1 cellular context compared by ENCODE assay signal in the genomic region with DNA sequence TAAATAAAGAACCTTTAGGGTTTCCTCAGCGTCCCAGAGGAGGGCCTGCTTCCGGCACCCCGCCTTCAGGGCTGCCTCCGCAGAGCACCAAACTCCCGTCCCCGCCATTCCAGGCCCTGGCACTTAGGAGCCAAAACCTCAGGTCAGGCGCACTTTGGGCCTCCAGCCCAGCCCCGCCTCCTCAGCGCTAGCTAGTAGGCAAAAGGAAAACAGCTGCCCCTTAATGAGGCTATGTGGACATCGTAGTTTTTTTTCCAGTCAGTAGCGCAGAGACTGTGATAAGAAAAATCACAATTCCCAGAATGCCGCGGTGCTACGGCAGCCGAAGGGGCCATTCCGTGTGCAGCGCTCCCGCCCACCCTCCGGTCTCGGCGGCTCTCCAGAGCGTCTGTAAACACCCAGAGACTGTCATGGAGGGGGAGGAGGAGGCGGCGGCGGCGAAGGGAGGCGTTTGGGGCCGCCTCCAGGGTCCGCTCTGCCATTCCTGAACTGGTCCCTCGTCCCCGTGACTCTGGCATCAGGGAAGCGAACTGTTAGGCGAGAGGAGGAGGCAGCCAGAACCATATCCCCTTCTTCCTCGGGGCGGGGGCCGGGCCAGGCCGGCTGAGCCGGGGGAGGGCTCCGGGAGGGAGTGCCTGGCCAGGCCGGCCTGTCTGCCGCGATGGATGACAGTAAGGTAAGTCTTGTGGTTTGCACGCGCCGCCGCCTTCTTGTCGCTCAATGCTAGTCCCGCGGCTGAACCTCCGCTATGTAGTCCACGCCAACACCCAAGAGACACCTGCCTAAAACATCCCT.
TF ChIP-seq lines count a peak whose summit lies in the region.

A gene with protein sequence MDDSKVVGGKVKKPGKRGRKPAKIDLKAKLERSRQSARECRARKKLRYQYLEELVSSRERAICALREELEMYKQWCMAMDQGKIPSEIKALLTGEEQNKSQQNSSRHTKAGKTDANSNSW (plus strand): TSS at position 365 of the 795 bp plus-strand sequence. CDS start 297 bp downstream, at position 662.

TF ChIP-seq in HepG2, 621 proteins besides CTCF, POLR2A, EP300 and RAD21 (continued from another document and continues in another):
- TF ChIP-seq, protein P1, sequence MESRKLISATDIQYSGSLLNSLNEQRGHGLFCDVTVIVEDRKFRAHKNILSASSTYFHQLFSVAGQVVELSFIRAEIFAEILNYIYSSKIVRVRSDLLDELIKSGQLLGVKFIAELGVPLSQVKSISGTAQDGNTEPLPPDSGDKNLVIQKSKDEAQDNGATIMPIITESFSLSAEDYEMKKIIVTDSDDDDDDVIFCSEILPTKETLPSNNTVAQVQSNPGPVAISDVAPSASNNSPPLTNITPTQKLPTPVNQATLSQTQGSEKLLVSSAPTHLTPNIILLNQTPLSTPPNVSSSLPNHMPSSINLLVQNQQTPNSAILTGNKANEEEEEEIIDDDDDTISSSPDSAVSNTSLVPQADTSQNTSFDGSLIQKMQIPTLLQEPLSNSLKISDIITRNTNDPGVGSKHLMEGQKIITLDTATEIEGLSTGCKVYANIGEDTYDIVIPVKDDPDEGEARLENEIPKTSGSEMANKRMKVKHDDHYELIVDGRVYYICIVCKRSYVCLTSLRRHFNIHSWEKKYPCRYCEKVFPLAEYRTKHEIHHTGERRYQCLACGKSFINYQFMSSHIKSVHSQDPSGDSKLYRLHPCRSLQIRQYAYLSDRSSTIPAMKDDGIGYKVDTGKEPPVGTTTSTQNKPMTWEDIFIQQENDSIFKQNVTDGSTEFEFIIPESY (CRISPR knock-in tag; IDR thresholded peaks at IDR 0.05) = no peak
- TF ChIP-seq TOPORS (CRISPR knock-in tag; IDR thresholded peaks at IDR 0.05) (peak; percentile 37; the same call in 1 of the 2 replicates), MAZ (IDR thresholded peaks at IDR 0.05; ENCODE audit: borderline replicate concordance, low read depth, low read length) (peak; percentile 63; the same call in 1 of the 2 replicates), MAZ (CRISPR knock-in tag; IDR thresholded peaks at IDR 0.05; ENCODE audit: low read depth) (peak; percentile 92), WIZ (CRISPR knock-in tag; IDR thresholded peaks at IDR 0.05) (peak; percentile 72; the same call in 1 of the 2 replicates), HNF4G (IDR thresholded peaks at IDR 0.05; ENCODE audit: borderline replicate concordance, low read depth, low read length) (0 out of 2 replicates have a peak, but pooled peaks have one; percentile 12), HNF4G (CRISPR knock-in tag; IDR thresholded peaks at IDR 0.05; ENCODE audit: borderline replicate concordance, low read depth) (no peak), CEBPG (CRISPR knock-in tag; IDR thresholded peaks at IDR 0.05) (peak; percentile 43), FOSL2 (CRISPR knock-in tag; IDR thresholded peaks at IDR 0.05) (peak; percentile 71), RFXANK (CRISPR knock-in tag; IDR thresholded peaks at IDR 0.05) (peak; percentile 87), HOXD1 (CRISPR knock-in tag; IDR thresholded peaks at IDR 0.05) (peak; percentile 17; the same call in 1 of the 2 replicates), PAWR (CRISPR knock-in tag; IDR thresholded peaks at IDR 0.05; ENCODE audit: borderline replicate concordance) (no peak; the same call in 1 of the 2 replicates), CREM (IDR thresholded peaks at IDR 0.05) (peak; percentile 89), CREM (CRISPR knock-in tag; IDR thresholded peaks at IDR 0.05) (no peak), NBN (conservative IDR thresholded peaks at IDR 0.05) (no peak), TBP (CRISPR knock-in tag; IDR thresholded peaks at IDR 0.05) (0 out of 2 replicates have a peak, but pooled peaks have one; percentile 50), YEATS4 (CRISPR knock-in tag; IDR thresholded peaks at IDR 0.05; ENCODE audit: borderline replicate concordance) (peak; percentile 92), SIX1 (CRISPR knock-in tag; IDR thresholded peaks at IDR 0.05; ENCODE audit: borderline replicate concordance) (0 out of 2 replicates have a peak, but pooled peaks have one; percentile 28), PHF5A (CRISPR knock-in tag; IDR thresholded peaks at IDR 0.05; ENCODE audit: low read depth, unreplicated experiment) (peak; percentile 96), NONO (IDR thresholded peaks at IDR 0.05) (no peak), NONO (CRISPR knock-in tag; conservative IDR thresholded peaks at IDR 0.05) (peak; percentile 91), ZIK1 (CRISPR knock-in tag; IDR thresholded peaks at IDR 0.05; ENCODE audit: borderline replicate concordance, low read depth) (no peak), XRCC5 (optimal IDR thresholded peaks at IDR 0.05; ENCODE audit: low read length) (peak; percentile 58), KAT7 (CRISPR knock-in tag; IDR thresholded peaks at IDR 0.05; ENCODE audit: borderline replicate concordance) (peak; percentile 94), SP2 (CRISPR knock-in tag; IDR thresholded peaks at IDR 0.05) (0 out of 2 replicates have a peak, but pooled peaks have one; percentile 45), NCOA1 (CRISPR knock-in tag; IDR thresholded peaks at IDR 0.05) (no peak), IRX3 (CRISPR knock-in tag; IDR thresholded peaks at IDR 0.05; ENCODE audit: borderline replicate concordance, low read depth) (peak; percentile 58; the same call in 1 of the 2 replicates), ZNF563 (CRISPR knock-in tag; IDR thresholded peaks at IDR 0.05) (peak; percentile 38; the same call in 1 of the 2 replicates), ZNF225 (CRISPR knock-in tag; IDR thresholded peaks at IDR 0.05) (no peak), HOXA3 (CRISPR knock-in tag; IDR thresholded peaks at IDR 0.05) (peak; percentile 94), ZBTB21 (CRISPR knock-in tag; IDR thresholded peaks at IDR 0.05) (no peak), ASH2L (IDR thresholded peaks at IDR 0.05; ENCODE audit: insufficient read length, low read depth, low read length) (peak; percentile 92), CEBPB (IDR thresholded peaks at IDR 0.05; ENCODE audit: borderline replicate concordance, low read depth, low read length) (no peak), ZMAT3 (CRISPR knock-in tag; conservative IDR thresholded peaks at IDR 0.05) (no peak; the same call in none of the 2 replicates), MTF1 (CRISPR knock-in tag; IDR thresholded peaks at IDR 0.05) (peak; percentile 56)
- TF ChIP-seq, protein P2, sequence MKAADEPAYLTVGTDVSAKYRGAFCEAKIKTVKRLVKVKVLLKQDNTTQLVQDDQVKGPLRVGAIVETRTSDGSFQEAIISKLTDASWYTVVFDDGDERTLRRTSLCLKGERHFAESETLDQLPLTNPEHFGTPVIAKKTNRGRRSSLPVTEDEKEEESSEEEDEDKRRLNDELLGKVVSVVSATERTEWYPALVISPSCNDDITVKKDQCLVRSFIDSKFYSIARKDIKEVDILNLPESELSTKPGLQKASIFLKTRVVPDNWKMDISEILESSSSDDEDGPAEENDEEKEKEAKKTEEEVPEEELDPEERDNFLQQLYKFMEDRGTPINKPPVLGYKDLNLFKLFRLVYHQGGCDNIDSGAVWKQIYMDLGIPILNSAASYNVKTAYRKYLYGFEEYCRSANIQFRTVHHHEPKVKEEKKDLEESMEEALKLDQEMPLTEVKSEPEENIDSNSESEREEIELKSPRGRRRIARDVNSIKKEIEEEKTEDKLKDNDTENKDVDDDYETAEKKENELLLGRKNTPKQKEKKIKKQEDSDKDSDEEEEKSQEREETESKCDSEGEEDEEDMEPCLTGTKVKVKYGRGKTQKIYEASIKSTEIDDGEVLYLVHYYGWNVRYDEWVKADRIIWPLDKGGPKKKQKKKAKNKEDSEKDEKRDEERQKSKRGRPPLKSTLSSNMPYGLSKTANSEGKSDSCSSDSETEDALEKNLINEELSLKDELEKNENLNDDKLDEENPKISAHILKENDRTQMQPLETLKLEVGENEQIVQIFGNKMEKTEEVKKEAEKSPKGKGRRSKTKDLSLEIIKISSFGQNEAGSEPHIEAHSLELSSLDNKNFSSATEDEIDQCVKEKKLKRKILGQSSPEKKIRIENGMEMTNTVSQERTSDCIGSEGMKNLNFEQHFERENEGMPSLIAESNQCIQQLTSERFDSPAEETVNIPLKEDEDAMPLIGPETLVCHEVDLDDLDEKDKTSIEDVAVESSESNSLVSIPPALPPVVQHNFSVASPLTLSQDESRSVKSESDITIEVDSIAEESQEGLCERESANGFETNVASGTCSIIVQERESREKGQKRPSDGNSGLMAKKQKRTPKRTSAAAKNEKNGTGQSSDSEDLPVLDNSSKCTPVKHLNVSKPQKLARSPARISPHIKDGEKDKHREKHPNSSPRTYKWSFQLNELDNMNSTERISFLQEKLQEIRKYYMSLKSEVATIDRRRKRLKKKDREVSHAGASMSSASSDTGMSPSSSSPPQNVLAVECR (CRISPR knock-in tag; IDR thresholded peaks at IDR 0.05; ENCODE audit: borderline replicate concordance) = peak; percentile 91; the same call in 1 of the 2 replicates
- TF ChIP-seq, protein P3, sequence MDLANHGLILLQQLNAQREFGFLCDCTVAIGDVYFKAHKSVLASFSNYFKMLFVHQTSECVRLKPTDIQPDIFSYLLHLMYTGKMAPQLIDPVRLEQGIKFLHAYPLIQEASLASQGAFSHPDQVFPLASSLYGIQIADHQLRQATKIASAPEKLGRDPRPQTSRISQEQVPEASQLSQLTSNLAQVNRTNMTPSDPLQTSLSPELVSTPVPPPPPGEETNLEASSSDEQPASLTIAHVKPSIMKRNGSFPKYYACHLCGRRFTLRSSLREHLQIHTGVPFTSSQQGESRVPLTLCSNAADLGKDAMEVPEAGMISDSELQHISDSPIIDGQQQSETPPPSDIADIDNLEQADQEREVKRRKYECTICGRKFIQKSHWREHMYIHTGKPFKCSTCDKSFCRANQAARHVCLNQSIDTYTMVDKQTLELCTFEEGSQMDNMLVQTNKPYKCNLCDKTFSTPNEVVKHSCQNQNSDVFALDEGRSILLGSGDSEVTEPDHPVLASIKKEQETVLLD (CRISPR knock-in tag; IDR thresholded peaks at IDR 0.05; ENCODE audit: low read depth) = peak; percentile 91
- TF ChIP-seq, protein P4, sequence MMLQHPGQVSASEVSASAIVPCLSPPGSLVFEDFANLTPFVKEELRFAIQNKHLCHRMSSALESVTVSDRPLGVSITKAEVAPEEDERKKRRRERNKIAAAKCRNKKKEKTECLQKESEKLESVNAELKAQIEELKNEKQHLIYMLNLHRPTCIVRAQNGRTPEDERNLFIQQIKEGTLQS (CRISPR knock-in tag; IDR thresholded peaks at IDR 0.05) = peak; percentile 34; the same call in 1 of the 2 replicates
- TF ChIP-seq, protein P5, sequence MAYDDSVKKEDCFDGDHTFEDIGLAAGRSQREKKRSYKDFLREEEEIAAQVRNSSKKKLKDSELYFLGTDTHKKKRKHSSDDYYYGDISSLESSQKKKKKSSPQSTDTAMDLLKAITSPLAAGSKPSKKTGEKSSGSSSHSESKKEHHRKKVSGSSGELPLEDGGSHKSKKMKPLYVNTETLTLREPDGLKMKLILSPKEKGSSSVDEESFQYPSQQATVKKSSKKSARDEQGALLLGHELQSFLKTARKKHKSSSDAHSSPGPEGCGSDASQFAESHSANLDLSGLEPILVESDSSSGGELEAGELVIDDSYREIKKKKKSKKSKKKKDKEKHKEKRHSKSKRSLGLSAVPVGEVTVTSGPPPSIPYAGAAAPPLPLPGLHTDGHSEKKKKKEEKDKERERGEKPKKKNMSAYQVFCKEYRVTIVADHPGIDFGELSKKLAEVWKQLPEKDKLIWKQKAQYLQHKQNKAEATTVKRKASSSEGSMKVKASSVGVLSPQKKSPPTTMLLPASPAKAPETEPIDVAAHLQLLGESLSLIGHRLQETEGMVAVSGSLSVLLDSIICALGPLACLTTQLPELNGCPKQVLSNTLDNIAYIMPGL (CRISPR knock-in tag; IDR thresholded peaks at IDR 0.05; ENCODE audit: borderline replicate concordance in 1 of 2, low read depth in 1 of 2) = peak; percentile 92 to 93
- TF ChIP-seq, protein P6, sequence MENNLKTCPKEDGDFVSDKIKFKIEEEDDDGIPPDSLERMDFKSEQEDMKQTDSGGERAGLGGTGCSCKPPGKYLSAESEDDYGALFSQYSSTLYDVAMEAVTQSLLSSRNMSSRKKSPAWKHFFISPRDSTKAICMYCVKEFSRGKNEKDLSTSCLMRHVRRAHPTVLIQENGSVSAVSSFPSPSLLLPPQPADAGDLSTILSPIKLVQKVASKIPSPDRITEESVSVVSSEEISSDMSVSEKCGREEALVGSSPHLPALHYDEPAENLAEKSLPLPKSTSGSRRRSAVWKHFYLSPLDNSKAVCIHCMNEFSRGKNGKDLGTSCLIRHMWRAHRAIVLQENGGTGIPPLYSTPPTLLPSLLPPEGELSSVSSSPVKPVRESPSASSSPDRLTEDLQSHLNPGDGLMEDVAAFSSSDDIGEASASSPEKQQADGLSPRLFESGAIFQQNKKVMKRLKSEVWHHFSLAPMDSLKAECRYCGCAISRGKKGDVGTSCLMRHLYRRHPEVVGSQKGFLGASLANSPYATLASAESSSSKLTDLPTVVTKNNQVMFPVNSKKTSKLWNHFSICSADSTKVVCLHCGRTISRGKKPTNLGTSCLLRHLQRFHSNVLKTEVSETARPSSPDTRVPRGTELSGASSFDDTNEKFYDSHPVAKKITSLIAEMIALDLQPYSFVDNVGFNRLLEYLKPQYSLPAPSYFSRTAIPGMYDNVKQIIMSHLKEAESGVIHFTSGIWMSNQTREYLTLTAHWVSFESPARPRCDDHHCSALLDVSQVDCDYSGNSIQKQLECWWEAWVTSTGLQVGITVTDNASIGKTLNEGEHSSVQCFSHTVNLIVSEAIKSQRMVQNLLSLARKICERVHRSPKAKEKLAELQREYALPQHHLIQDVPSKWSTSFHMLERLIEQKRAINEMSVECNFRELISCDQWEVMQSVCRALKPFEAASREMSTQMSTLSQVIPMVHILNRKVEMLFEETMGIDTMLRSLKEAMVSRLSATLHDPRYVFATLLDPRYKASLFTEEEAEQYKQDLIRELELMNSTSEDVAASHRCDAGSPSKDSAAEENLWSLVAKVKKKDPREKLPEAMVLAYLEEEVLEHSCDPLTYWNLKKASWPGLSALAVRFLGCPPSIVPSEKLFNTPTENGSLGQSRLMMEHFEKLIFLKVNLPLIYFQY (CRISPR knock-in tag; IDR thresholded peaks at IDR 0.05; ENCODE audit: borderline replicate concordance) = peak; percentile 64; the same call in 1 of the 2 replicates
- TF ChIP-seq, protein P7, sequence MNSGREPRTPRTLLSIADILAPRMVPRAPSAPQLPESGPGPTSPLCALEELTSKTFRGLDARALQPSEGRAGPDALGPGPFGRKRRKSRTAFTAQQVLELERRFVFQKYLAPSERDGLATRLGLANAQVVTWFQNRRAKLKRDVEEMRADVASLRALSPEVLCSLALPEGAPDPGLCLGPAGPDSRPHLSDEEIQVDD (CRISPR knock-in tag; IDR thresholded peaks at IDR 0.05; ENCODE audit: borderline replicate concordance) = 0 out of 2 replicates have a peak, but pooled peaks have one; percentile 60
- TF ChIP-seq, protein P8, sequence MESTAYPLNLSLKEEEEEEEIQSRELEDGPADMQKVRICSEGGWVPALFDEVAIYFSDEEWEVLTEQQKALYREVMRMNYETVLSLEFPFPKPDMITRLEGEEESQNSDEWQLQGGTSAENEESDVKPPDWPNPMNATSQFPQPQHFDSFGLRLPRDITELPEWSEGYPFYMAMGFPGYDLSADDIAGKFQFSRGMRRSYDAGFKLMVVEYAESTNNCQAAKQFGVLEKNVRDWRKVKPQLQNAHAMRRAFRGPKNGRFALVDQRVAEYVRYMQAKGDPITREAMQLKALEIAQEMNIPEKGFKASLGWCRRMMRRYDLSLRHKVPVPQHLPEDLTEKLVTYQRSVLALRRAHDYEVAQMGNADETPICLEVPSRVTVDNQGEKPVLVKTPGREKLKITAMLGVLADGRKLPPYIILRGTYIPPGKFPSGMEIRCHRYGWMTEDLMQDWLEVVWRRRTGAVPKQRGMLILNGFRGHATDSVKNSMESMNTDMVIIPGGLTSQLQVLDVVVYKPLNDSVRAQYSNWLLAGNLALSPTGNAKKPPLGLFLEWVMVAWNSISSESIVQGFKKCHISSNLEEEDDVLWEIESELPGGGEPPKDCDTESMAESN (CRISPR knock-in tag; conservative IDR thresholded peaks at IDR 0.05) = peak; percentile 92
